In genomic region chr3:187022403-187023029, GRCh38 we compare ENCODE assay signal across 14 cellular contexts.
DNase-seq lines count a peak whose midpoint lies in the region; ATAC-seq, FAIRE-seq and TF ChIP-seq lines count a peak whose summit lies in the region.
"Had no signal": no experiment of that assay in that cellular context is flagged by ENCODE, and none has a peak within 500 bp of the region (broad histone marks: within the 10 kb centered on the region; RNA-seq: fewer than 3 reads in every experiment).

No MANE protein-coding gene starts in this region.

- H3K4me1 ChIP-seq in CD8-positive, alpha-beta T cell (ENCODE audit: insufficient read depth, low read length) = peaks cover 36% of the 10 kb centered on the region
- H3K4me1 ChIP-seq: HAP-1 had no signal

- peaks cover 15% of the 10 kb centered on the region for H3K36me3 Mint-ChIP-seq in CD8-positive, alpha-beta T cell
- H3K36me3 Mint-ChIP-seq in activated B cell treated with CpG ODN at 0.5 μM for 24 hours (ENCODE audit: low read depth) (peaks cover 57% of the 10 kb centered on the region), memory B cell (peaks cover 26% of the 10 kb centered on the region)

- intact Hi-C loops in CD8-positive, alpha-beta T cell (cut with DNase I, micrococcal nuclease) = no loop called here
- intact Hi-C loops in activated B cell treated with CpG ODN at 0.5 μM for 24 hours (cut with micrococcal nuclease) = loop anchor here (5.0 to 10.0 kb wide), 4 partner anchors 112 to 1088 kb away; partner anchors contain the start of genes RPL39L and TRA2B

- no peak for TF ChIP-seq CTCF in CD8-positive, alpha-beta T cell (IDR thresholded peaks at IDR 0.05)
- TF ChIP-seq CTCF in activated B cell treated with CpG ODN at 0.5 μM for 24 hours (IDR thresholded peaks at IDR 0.05) = no peak

- CTCF ChIA-PET in CD8-positive, alpha-beta T cell (lab: Charles Lee) = interaction anchor here (1.2 to 1.3 kb wide), 2 partner anchors 91 to 173 kb away, joined by 4 read pairs; no protein-coding TSS in a partner anchor
- CTCF ChIA-PET in activated B cell treated with CpG ODN at 0.5 μM for 24 hours (lab: Charles Lee) = interaction anchor here (1.2 to 1.6 kb wide), 3 partner anchors 8 to 44 kb away, joined by 4 to 10 read pairs (median 8); no protein-coding TSS in a partner anchor

- H3K4me1 Mint-ChIP-seq in CD8-positive, alpha-beta T cell (ENCODE audit: low read depth) = peaks cover 63% of the 10 kb centered on the region
- H3K4me1 Mint-ChIP-seq in activated B cell treated with CpG ODN at 0.5 μM for 24 hours = peaks cover 93% of the 10 kb centered on the region
- peaks cover 48% of the 10 kb centered on the region for H3K4me1 Mint-ChIP-seq in memory B cell

- H3K4me3 Mint-ChIP-seq in CD8-positive, alpha-beta T cell = no peak overlapping the region
- H3K4me3 Mint-ChIP-seq in activated B cell treated with CpG ODN at 0.5 μM for 24 hours (peak overlapping the region; percentile 96), memory B cell (peak overlapping the region; percentile 89)
- H3K4me3 Mint-ChIP-seq: neural crest cell had no signal

- H3K36me3 ChIP-seq in CD8-positive, alpha-beta T cell (ENCODE audit: insufficient read depth, low read length) = no peaks in the 10 kb centered on the region
- H3K36me3 ChIP-seq: HAP-1, upper lobe of left lung had no signal

- H3K27ac Mint-ChIP-seq in CD8-positive, alpha-beta T cell = peak overlapping the region; percentile 89
- peak overlapping the region; percentile 98 for H3K27ac Mint-ChIP-seq in activated B cell treated with CpG ODN at 0.5 μM for 24 hours
- peak overlapping the region; percentile 98 for H3K27ac Mint-ChIP-seq in memory B cell

- POLR2A ChIA-PET in CD8-positive, alpha-beta T cell (lab: Charles Lee) = no interaction called here
- POLR2A ChIA-PET in activated B cell treated with CpG ODN at 0.5 μM for 24 hours (lab: Charles Lee) = interaction anchor here (0.8 to 3.0 kb wide), 30 partner anchors 7 to 1085 kb away, joined by 3 to 51 read pairs (median 9); partner anchors contain the start of genes EIF4A2, RPL39L, ST6GAL1 and TRA2B

- no peaks in the 10 kb centered on the region for H3K9me3 Mint-ChIP-seq in CD8-positive, alpha-beta T cell
- no peaks in the 10 kb centered on the region for H3K9me3 Mint-ChIP-seq in activated B cell treated with CpG ODN at 0.5 μM for 24 hours
- H3K9me3 Mint-ChIP-seq in memory B cell = no peaks in the 10 kb centered on the region
- H3K9me3 Mint-ChIP-seq: neural crest cell had no signal

- H3K27ac ChIP-seq in CD8-positive, alpha-beta T cell (ENCODE audit: low read depth, low read length) = no peak overlapping the region
- H3K27ac ChIP-seq: upper lobe of left lung had no signal

- no peaks in the 10 kb centered on the region for H3K9me3 ChIP-seq in CD8-positive, alpha-beta T cell (ENCODE audit: low read length)
- H3K9me3 ChIP-seq: HAP-1, upper lobe of left lung had no signal

- H3K4me3 ChIP-seq in CD8-positive, alpha-beta T cell (ENCODE audit: low read depth, low read length) = no peak overlapping the region
- H3K4me3 ChIP-seq: HAP-1, upper lobe of left lung had no signal

- H3K27me3 ChIP-seq in CD8-positive, alpha-beta T cell (ENCODE audit: insufficient read depth, low read length) = no peaks in the 10 kb centered on the region
- H3K27me3 ChIP-seq: upper lobe of left lung had no signal

- FAIRE-seq in GM12891 (lab: Jason Lieb, UNC) = no peak

- no peaks in the 10 kb centered on the region for H3K27me3 Mint-ChIP-seq in CD8-positive, alpha-beta T cell (ENCODE audit: low read depth)
- H3K27me3 Mint-ChIP-seq in activated B cell treated with CpG ODN at 0.5 μM for 24 hours = no peaks in the 10 kb centered on the region
- H3K27me3 Mint-ChIP-seq in memory B cell = no peaks in the 10 kb centered on the region

- DNase-seq in CD8-positive, alpha-beta T cell = no peak
- DNase-seq in GM12891 (ENCODE audit: insufficient read length, low spot score) = no peak
- no peak for DNase-seq in activated B cell treated with CpG ODN at 0.5 μM for 24 hours
- no peak for DNase-seq in memory B cell (ENCODE audit: low spot score in 2 of 2)
- no peak for DNase-seq in NCI-H2107 (lab: John Stamatoyannopoulos, UW)
- DNase-seq in NCI-H510A treated with DMSO at 0.1 percent for 48 hours (lab: John Stamatoyannopoulos, UW) = no peak
- no peak for DNase-seq in stimulated activated naive CD4-positive, alpha-beta T cell treated with Interleukin-2 at 50 U/mL for 16 hours (lab: John Stamatoyannopoulos, UW)
- DNase-seq: activated CD4-positive, alpha-beta T cell treated with anti-CD3 and anti-CD28 coated beads, Interleukin-2, amount 50 U/mL, for 1 hour; activated effector memory CD4-positive, alpha-beta T cell treated with Interleukin-2 at 50 U/mL for 16 hours; GDM1; upper lobe of left lung had no signal

- ATAC-seq in CD8-positive, alpha-beta T cell = no peak
- no peak for ATAC-seq in activated B cell treated with CpG ODN at 0.5 μM for 24 hours (ENCODE audit: low read depth)
- ATAC-seq in memory B cell (ENCODE audit: low read depth) = no peak
- no peak for ATAC-seq in GM19351 (IDR thresholded peaks at IDR 0.05; ENCODE audit: unreplicated experiment)

- 0 out of 2 replicates have a peak, but pooled peaks have one; percentile 3 for TF ChIP-seq POLR2A in GM12891 (IDR thresholded peaks at IDR 0.05; ENCODE audit: low read depth, low read length)

TF ChIP-seq in GM12891, 5 proteins besides CTCF, POLR2A, EP300 and RAD21:
- TF ChIP-seq PAX5 (IDR thresholded peaks at IDR 0.05; ENCODE audit: insufficient read depth, low read length, severe bottlenecking) = no peak
- TF ChIP-seq TAF1 (IDR thresholded peaks at IDR 0.05; ENCODE audit: low read depth, low read length) = no peak
- no peak for TF ChIP-seq SPI1 (IDR thresholded peaks at IDR 0.05; ENCODE audit: low read depth, low read length)
- TF ChIP-seq POLR2AphosphoS5 (IDR thresholded peaks at IDR 0.05; ENCODE audit: low read depth, low read length) = no peak
- TF ChIP-seq POU2F2 (IDR thresholded peaks at IDR 0.05; ENCODE audit: low read depth, low read length) = no peak
